Comparison of ENCODE assay signal across 1 cellular context in the genomic region with DNA sequence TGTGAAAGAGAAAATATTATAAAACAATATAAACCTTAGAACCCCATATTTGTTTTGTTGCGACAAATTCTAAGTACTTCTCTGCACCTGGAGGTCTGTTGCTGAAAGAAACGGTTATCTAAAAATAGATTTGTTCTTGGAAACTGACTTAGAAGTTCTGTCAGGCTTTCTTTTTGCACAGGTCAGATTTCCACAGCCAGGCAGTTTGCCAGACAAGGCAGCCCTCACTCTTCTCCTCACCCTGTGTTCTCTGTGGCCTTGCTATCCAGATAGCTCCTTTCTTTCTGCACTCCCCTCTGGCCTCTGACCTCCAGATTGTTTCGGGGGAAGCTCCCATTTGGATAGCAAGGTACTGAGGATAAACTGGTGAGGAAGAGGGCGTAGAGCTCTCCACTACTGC.
TF ChIP-seq lines count a peak whose summit lies in the region.

No MANE protein-coding gene starts in this region.

TF ChIP-seq in GM23338, 12 proteins besides CTCF, POLR2A, EP300 and RAD21 (continued from another document):
- TF ChIP-seq, protein P1, sequence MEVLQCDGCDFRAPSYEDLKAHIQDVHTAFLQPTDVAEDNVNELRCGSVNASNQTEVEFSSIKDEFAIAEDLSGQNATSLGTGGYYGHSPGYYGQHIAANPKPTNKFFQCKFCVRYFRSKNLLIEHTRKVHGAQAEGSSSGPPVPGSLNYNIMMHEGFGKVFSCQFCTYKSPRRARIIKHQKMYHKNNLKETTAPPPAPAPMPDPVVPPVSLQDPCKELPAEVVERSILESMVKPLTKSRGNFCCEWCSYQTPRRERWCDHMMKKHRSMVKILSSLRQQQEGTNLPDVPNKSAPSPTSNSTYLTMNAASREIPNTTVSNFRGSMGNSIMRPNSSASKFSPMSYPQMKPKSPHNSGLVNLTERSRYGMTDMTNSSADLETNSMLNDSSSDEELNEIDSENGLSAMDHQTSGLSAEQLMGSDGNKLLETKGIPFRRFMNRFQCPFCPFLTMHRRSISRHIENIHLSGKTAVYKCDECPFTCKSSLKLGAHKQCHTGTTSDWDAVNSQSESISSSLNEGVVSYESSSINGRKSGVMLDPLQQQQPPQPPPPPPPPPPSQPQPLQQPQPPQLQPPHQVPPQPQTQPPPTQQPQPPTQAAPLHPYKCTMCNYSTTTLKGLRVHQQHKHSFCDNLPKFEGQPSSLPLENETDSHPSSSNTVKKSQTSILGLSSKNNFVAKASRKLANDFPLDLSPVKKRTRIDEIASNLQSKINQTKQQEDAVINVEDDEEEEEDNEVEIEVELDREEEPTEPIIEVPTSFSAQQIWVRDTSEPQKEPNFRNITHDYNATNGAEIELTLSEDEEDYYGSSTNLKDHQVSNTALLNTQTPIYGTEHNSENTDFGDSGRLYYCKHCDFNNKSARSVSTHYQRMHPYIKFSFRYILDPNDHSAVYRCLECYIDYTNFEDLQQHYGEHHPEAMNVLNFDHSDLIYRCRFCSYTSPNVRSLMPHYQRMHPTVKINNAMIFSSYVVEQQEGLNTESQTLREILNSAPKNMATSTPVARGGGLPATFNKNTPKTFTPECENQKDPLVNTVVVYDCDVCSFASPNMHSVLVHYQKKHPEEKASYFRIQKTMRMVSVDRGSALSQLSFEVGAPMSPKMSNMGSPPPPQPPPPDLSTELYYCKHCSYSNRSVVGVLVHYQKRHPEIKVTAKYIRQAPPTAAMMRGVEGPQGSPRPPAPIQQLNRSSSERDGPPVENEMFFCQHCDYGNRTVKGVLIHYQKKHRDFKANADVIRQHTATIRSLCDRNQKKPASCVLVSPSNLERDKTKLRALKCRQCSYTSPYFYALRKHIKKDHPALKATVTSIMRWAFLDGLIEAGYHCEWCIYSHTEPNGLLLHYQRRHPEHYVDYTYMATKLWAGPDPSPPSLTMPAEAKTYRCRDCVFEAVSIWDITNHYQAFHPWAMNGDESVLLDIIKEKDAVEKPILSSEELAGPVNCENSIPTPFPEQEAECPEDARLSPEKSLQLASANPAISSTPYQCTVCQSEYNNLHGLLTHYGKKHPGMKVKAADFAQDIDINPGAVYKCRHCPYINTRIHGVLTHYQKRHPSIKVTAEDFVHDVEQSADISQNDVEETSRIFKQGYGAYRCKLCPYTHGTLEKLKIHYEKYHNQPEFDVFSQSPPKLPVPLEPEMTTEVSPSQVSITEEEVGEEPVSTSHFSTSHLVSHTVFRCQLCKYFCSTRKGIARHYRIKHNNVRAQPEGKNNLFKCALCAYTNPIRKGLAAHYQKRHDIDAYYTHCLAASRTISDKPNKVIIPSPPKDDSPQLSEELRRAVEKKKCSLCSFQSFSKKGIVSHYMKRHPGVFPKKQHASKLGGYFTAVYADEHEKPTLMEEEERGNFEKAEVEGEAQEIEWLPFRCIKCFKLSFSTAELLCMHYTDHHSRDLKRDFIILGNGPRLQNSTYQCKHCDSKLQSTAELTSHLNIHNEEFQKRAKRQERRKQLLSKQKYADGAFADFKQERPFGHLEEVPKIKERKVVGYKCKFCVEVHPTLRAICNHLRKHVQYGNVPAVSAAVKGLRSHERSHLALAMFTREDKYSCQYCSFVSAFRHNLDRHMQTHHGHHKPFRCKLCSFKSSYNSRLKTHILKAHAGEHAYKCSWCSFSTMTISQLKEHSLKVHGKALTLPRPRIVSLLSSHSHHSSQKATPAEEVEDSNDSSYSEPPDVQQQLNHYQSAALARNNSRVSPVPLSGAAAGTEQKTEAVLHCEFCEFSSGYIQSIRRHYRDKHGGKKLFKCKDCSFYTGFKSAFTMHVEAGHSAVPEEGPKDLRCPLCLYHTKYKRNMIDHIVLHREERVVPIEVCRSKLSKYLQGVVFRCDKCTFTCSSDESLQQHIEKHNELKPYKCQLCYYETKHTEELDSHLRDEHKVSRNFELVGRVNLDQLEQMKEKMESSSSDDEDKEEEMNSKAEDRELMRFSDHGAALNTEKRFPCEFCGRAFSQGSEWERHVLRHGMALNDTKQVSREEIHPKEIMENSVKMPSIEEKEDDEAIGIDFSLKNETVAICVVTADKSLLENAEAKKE (CRISPR knock-in tag; IDR thresholded peaks at IDR 0.05), result no peak
- TF ChIP-seq EZH2 (IDR thresholded peaks at IDR 0.05; ENCODE audit: low read depth, unreplicated experiment) (no peak), ZNF114 (CRISPR knock-in tag; IDR thresholded peaks at IDR 0.05) (no peak), NANOG (IDR thresholded peaks at IDR 0.05; ENCODE audit: borderline replicate concordance) (no peak), ZNF331 (CRISPR knock-in tag; IDR thresholded peaks at IDR 0.05; ENCODE audit: low read depth) (no peak)
TF ChIP-seq in GM23338: peak in this region for 0.
